23 cellular contexts compared by ENCODE assay signal in genomic region chr2:206253125-206253787, GRCh38. TPM values are rescaled to one million over a fixed set of nuclear protein-coding genes. Genes with fewer than 3 reads are reported as not detected.
DNase-seq lines count a peak whose midpoint lies in the region; FAIRE-seq and TF ChIP-seq lines count a peak whose summit lies in the region.
"Had no signal": no experiment of that assay in that cellular context is flagged by ENCODE, and none has a peak within 500 bp of the region (broad histone marks: within the 10 kb centered on the region; RNA-seq: fewer than 3 reads in every experiment).

No MANE protein-coding gene starts in this region.

- H3K4me3 ChIP-seq in H1 (ENCODE audit: extremely low read depth in 1 of 4, insufficient read depth in 2 of 4, low read depth in 3 of 4, low read length in 4 of 4) (no peak overlapping the region), neural progenitor cell (peak overlapping the region; percentile 10)
- H3K4me3 ChIP-seq: GM23248, HAP-1 had no signal

- H3K9me3 ChIP-seq in H1 (ENCODE audit: insufficient read depth in 2 of 2, low read depth in 1 of 2, low read length in 1 of 2) (no peaks in the 10 kb centered on the region), neural progenitor cell (ENCODE audit: low read depth) (no peaks in the 10 kb centered on the region)
- H3K9me3 ChIP-seq: BE2C had no signal

- no peak overlapping the region for H3K23ac ChIP-seq in H1 (ENCODE audit: insufficient read length)

- peak overlapping the region; percentile 23; the same call in 1 of the 2 replicates for H4K8ac ChIP-seq in H1 (ENCODE audit: extremely low read depth, insufficient read depth, low read length)

- H4K20me1 ChIP-seq in H1 (replicated peaks in 1 of 2; ENCODE audit: control insufficient read depth in 1 of 2, insufficient read depth in 2 of 2, low read length in 2 of 2) (peaks cover 0 to 5% of the 10 kb centered on the region in 2 experiments), neural progenitor cell (ENCODE audit: low read depth) (no peaks in the 10 kb centered on the region)

- FAIRE-seq in H1 (lab: Jason Lieb, UNC) = no peak
- FAIRE-seq: GM12891, GM18507, HTR-8/SVneo had no signal

- H3K56ac ChIP-seq in H1 (replicated peaks; ENCODE audit: insufficient read length, low read depth, low read length) = no peak overlapping the region

- no peak overlapping the region for H2BK120ac ChIP-seq in H1 (replicated peaks; ENCODE audit: low read depth, low read length)

- H2BK20ac ChIP-seq in H1 (ENCODE audit: low read length) = no peak overlapping the region

- no peaks in the 10 kb centered on the region for H3K79me1 ChIP-seq in H1 (ENCODE audit: low read depth, low read length)

- no peak overlapping the region for H3K27ac ChIP-seq in H1 (ENCODE audit: low read depth, low read length)
- no peak overlapping the region for H3K27ac ChIP-seq in neural progenitor cell
- H3K27ac ChIP-seq: GM23248 had no signal

- H4K91ac ChIP-seq in H1 (replicated peaks; ENCODE audit: insufficient read length, low read length) = no peak overlapping the region

- peaks cover 39% of the 10 kb centered on the region for H3F3A ChIP-seq in neural progenitor cell (ENCODE audit: low read depth)

- H3K36me3 Mint-ChIP-seq in IgD-negative memory B cell = no peaks in the 10 kb centered on the region
- peaks cover 2% of the 10 kb centered on the region for H3K36me3 Mint-ChIP-seq in neural progenitor cell
- no peaks in the 10 kb centered on the region for H3K36me3 Mint-ChIP-seq in activated T-helper 2 cell treated with anti-CD3 and anti-CD28 coated beads, Interferon-gamma antibody, Interleukin-2, Interleukin-4, amounts not matched to agents 10 μg/mL and 5 μg/mL and 100 μg/mL, durations not matched to agents 14 hours and 24 hours and 36 hours (ENCODE audit: low read depth)
- H3K36me3 Mint-ChIP-seq: CD4-positive, CD25-positive, alpha-beta regulatory T cell; CD8-positive, alpha-beta memory T cell had no signal

- H2BK12ac ChIP-seq in H1 (ENCODE audit: low read depth, low read length) = peak overlapping the region; percentile 78; the same call in 1 of the 2 replicates

- no peak overlapping the region for H3K14ac ChIP-seq in H1 (ENCODE audit: insufficient read length)

- peak overlapping the region; percentile 14 to 82 (median 25) for H3K27ac Mint-ChIP-seq in IgD-negative memory B cell
- no peak overlapping the region for H3K27ac Mint-ChIP-seq in neural progenitor cell
- no peak overlapping the region for H3K27ac Mint-ChIP-seq in activated T-helper 2 cell treated with anti-CD3 and anti-CD28 coated beads, Interferon-gamma antibody, Interleukin-2, Interleukin-4, amounts not matched to agents 10 μg/mL and 5 μg/mL and 100 μg/mL, durations not matched to agents 14 hours and 24 hours and 36 hours
- H3K27ac Mint-ChIP-seq: CD4-positive, CD25-positive, alpha-beta regulatory T cell; CD8-positive, alpha-beta memory T cell had no signal

- TF ChIP-seq POLR2A in H1 (IDR thresholded peaks at IDR 0.05; ENCODE audit: control extremely low read depth in 1 of 2, low read depth in 2 of 2, low read length in 2 of 2) = no peak

- H2BK5ac ChIP-seq in H1 (ENCODE audit: low read depth, low read length) = no peak overlapping the region

- H2BK15ac ChIP-seq in H1 (ENCODE audit: low read length) = no peak overlapping the region

- H3K27me3 ChIP-seq in H1 (replicated peaks in 1 of 4; ENCODE audit: control insufficient read depth in 3 of 4, extremely low read depth in 1 of 4, insufficient read depth in 3 of 4, low read length in 3 of 4) (peaks cover 52 to 84% (median 78%) of the 10 kb centered on the region in 4 experiments), neural progenitor cell (peaks cover 89% of the 10 kb centered on the region)
- H3K27me3 ChIP-seq: BE2C had no signal

- peaks cover 2% of the 10 kb centered on the region; the same call in 1 of the 2 replicates for H3K23me2 ChIP-seq in H1 (ENCODE audit: low read depth, low read length)

- no peak for TF ChIP-seq EP300 in H1 (IDR thresholded peaks at IDR 0.05; ENCODE audit: borderline replicate concordance in 1 of 2, low read depth in 2 of 2, low read length in 2 of 2)

- H3K9ac ChIP-seq in H1 (replicated peaks in 1 of 4; ENCODE audit: extremely low read depth in 1 of 4, low read depth in 3 of 4, low read length in 3 of 4) (no peak overlapping the region), neural progenitor cell (no peak overlapping the region)
- H3K9ac ChIP-seq: GM23248 had no signal

- POLR2A ChIA-PET in H1 (lab: Charles Lee; ENCODE audit: partially characterized antibody) = no interaction called here

- no peak overlapping the region for H4K5ac ChIP-seq in H1 (ENCODE audit: insufficient read length, low read depth, low read length)

- DNase-seq in H1 (ENCODE audit: low read depth in 1 of 2, low spot score in 2 of 2) (no peak), neural progenitor cell (ENCODE audit: low spot score) (peak; percentile 49), NCI-H69 (lab: John Stamatoyannopoulos, UW) (no peak), GDM1 (lab: John Stamatoyannopoulos, UW) (no peak), NCI-H226 (no peak)
- DNase-seq in activated T-helper 2 cell treated with anti-CD3 and anti-CD28 coated beads, Interferon-gamma antibody, Interleukin-2, Interleukin-4, amounts not matched to agents 10 μg/mL and 5 μg/mL and 100 μg/mL, durations not matched to agents 14 hours and 24 hours and 36 hours (ENCODE audit: low spot score) = no peak
- DNase-seq: BE2C; C1 segment of cervical spinal cord; CD4-positive, CD25-positive, alpha-beta regulatory T cell; CD8-positive, alpha-beta memory T cell; COR-L47; DMS 273 treated with DMSO at 0.1 percent for 48 hours; DMS53; DND-41; EL; GM23248; IMR-90; KBM-7 had no signal

- H2AK5ac ChIP-seq in H1 (ENCODE audit: low read depth, low read length) = no peak overlapping the region

- no peak for TF ChIP-seq CTCF in H1 (IDR thresholded peaks at IDR 0.05; ENCODE audit: control extremely low read depth in 1 of 3, insufficient read depth in 1 of 3, low read depth in 1 of 3, low read length in 3 of 3)
- TF ChIP-seq CTCF in neural progenitor cell (IDR thresholded peaks at IDR 0.05) = no peak

- WGBS in H1 (ENCODE audit: extremely low coverage in 1 of 2, insufficient coverage in 1 of 2, insufficient read length in 1 of 2, insufficient replicate concordance in 2 of 2, low coverage in 1 of 2, low lambda C conversion rate in 2 of 2, missing lambda C conversion rate in 1 of 2), 2 experiments = 41% methylated on average over 20 of the region's 20 CpGs; no CpG with 5 or more reads in 1 of the 2 experiments

- H3K4me3 Mint-ChIP-seq in IgD-negative memory B cell (peak overlapping the region in 1 of 4 donors; percentile 56), neural progenitor cell (no peak overlapping the region)
- no peak overlapping the region for H3K4me3 Mint-ChIP-seq in activated T-helper 2 cell treated with anti-CD3 and anti-CD28 coated beads, Interferon-gamma antibody, Interleukin-2, Interleukin-4, amounts not matched to agents 10 μg/mL and 5 μg/mL and 100 μg/mL, durations not matched to agents 14 hours and 24 hours and 36 hours (ENCODE audit: low read depth)
- H3K4me3 Mint-ChIP-seq: CD8-positive, alpha-beta memory T cell had no signal

- CTCF ChIA-PET in H1 (lab: Charles Lee; ENCODE audit: partially characterized antibody) = interaction anchor here (0.6 kb wide), 1 partner anchor 45 kb away, joined by 5 read pairs; no protein-coding TSS in a partner anchor

- H3K27me3 Mint-ChIP-seq in IgD-negative memory B cell (peaks cover 27% of the 10 kb centered on the region), neural progenitor cell (ENCODE audit: insufficient read depth, low read depth) (peaks cover 3% of the 10 kb centered on the region)
- H3K27me3 Mint-ChIP-seq in activated T-helper 2 cell treated with anti-CD3 and anti-CD28 coated beads, Interferon-gamma antibody, Interleukin-2, Interleukin-4, amounts not matched to agents 10 μg/mL and 5 μg/mL and 100 μg/mL, durations not matched to agents 14 hours and 24 hours and 36 hours (ENCODE audit: low read depth) = peaks cover 60% of the 10 kb centered on the region

- H3K4ac ChIP-seq in H1 (replicated peaks; ENCODE audit: insufficient read length, low read depth, low read length) = no peak overlapping the region

- H3K36me3 ChIP-seq in H1 (ENCODE audit: control insufficient read depth in 2 of 4, insufficient read depth in 4 of 4, low read length in 3 of 4) (no peaks in the 10 kb centered on the region), neural progenitor cell (no peaks in the 10 kb centered on the region)
- H3K36me3 ChIP-seq: HAP-1 had no signal

- peaks cover 0 to 2% (median 0%) of the 10 kb centered on the region in 3 donors for H3K9me3 Mint-ChIP-seq in IgD-negative memory B cell
- peaks cover 34% of the 10 kb centered on the region for H3K9me3 Mint-ChIP-seq in neural progenitor cell
- H3K9me3 Mint-ChIP-seq in activated T-helper 2 cell treated with anti-CD3 and anti-CD28 coated beads, Interferon-gamma antibody, Interleukin-2, Interleukin-4, amounts not matched to agents 10 μg/mL and 5 μg/mL and 100 μg/mL, durations not matched to agents 14 hours and 24 hours and 36 hours = no peaks in the 10 kb centered on the region

- H3K4me1 Mint-ChIP-seq in IgD-negative memory B cell (peaks cover 7 to 16% (median 7%) of the 10 kb centered on the region in 3 donors), neural progenitor cell (peaks cover 12% of the 10 kb centered on the region)
- peaks cover 5% of the 10 kb centered on the region for H3K4me1 Mint-ChIP-seq in activated T-helper 2 cell treated with anti-CD3 and anti-CD28 coated beads, Interferon-gamma antibody, Interleukin-2, Interleukin-4, amounts not matched to agents 10 μg/mL and 5 μg/mL and 100 μg/mL, durations not matched to agents 14 hours and 24 hours and 36 hours (ENCODE audit: low read depth)

- H2AFZ ChIP-seq in H1 (ENCODE audit: low read length) (no peak overlapping the region), neural progenitor cell (replicated peaks) (no peak overlapping the region)
- H2AFZ ChIP-seq: GM23248 had no signal

- intact Hi-C loops in activated T-helper 2 cell treated with anti-CD3 and anti-CD28 coated beads, Interferon-gamma antibody, Interleukin-2, Interleukin-4, amounts not matched to agents 10 μg/mL and 5 μg/mL and 100 μg/mL, durations not matched to agents 14 hours and 24 hours and 36 hours (cut with micrococcal nuclease) = no loop called here

- H3K18ac ChIP-seq in H1 (ENCODE audit: extremely low read depth, low read length) = no peak overlapping the region

- TF ChIP-seq RAD21 in H1 (IDR thresholded peaks at IDR 0.05 in 1 of 2, conservative IDR thresholded peaks at IDR 0.05 in 1 of 2; ENCODE audit: low read depth in 2 of 2, low read length in 2 of 2) = no peak

- peaks cover 0 to 12% (median 5%) of the 10 kb centered on the region in 4 experiments; a peak in 3 of 7 replicates for H3K4me1 ChIP-seq in H1 (replicated peaks in 1 of 4; ENCODE audit: control insufficient read depth in 3 of 4, insufficient read depth in 4 of 4, low read length in 3 of 4)
- H3K4me1 ChIP-seq in neural progenitor cell = peaks cover 15% of the 10 kb centered on the region
- H3K4me1 ChIP-seq: BE2C, HAP-1 had no signal

- H3K79me2 ChIP-seq in H1 (ENCODE audit: control insufficient read depth in 1 of 2, insufficient read depth in 2 of 2, low read length in 2 of 2) = no peaks in the 10 kb centered on the region
- no peaks in the 10 kb centered on the region for H3K79me2 ChIP-seq in neural progenitor cell (ENCODE audit: low read depth)

- peak overlapping the region in 1 of 2 experiments; percentile 4; a peak in 2 of 4 replicates for H3K4me2 ChIP-seq in H1 (ENCODE audit: insufficient read depth in 1 of 2, low read depth in 2 of 2, low read length in 2 of 2)
- peak overlapping the region; percentile 34 for H3K4me2 ChIP-seq in neural progenitor cell

RNA-seq across cellular contexts. Expression of gene ZDBF2, which starts 21.2 kb away (rescaled TPM):
- polyA plus RNA-seq in IgD-negative memory B cell (4.9 TPM), H1 (2011; rRNA removed) (0.99 and 1.5 TPM in 2 replicates)
- 15.3 and 17.2 TPM in 2 replicates for total RNA-seq in H1 (2021; fragmentation: NEBNext Ultra II Directional; extraction: Animal tissue kit (Norgen Biotek cat#: 25700))
- 1.9 TPM for polyA plus RNA-seq in H1 (2011; cell fraction: cytosol; rRNA removed)
- polyA plus RNA-seq in H1 (2011; cell fraction: nucleus; rRNA removed) = 4.0 TPM
- 2.1 to 4.6 TPM (median 3.8 TPM) in 4 replicates for polyA plus RNA-seq in H1 (2012, experiment 1 of 2)
- polyA plus RNA-seq in H1 (2012, experiment 2 of 2) = 0.17 TPM
- polyA plus RNA-seq in H1 (2013, experiment 1 of 2) = 7.0 TPM
- 6.1 TPM for polyA plus RNA-seq in H1 (2013, experiment 2 of 2)
- polyA minus RNA-seq in H1 (2011; rRNA and poly(A)+ RNA removed) = 16.4 and 25.0 TPM in 2 replicates
- polyA minus RNA-seq in H1 (2011; cell fraction: cytosol; rRNA and poly(A)+ RNA removed) = 6.5 TPM
- 22.6 TPM for polyA minus RNA-seq in H1 (2011; cell fraction: nucleus; rRNA and poly(A)+ RNA removed)
- total RNA-seq in neural progenitor cell (ENCODE audit: low replicate concordance) = 42.6 and 83.6 TPM in 2 replicates
- total RNA-seq in activated T-helper 2 cell treated with anti-CD3 and anti-CD28 coated beads, Interferon-gamma antibody, Interleukin-2, Interleukin-4, amounts not matched to agents 10 μg/mL and 5 μg/mL and 100 μg/mL, durations not matched to agents 14 hours and 24 hours and 36 hours = 10.8 TPM in 2 replicates

Comparison
In these comparisons a context has a peak if more than half of its experiments do, and no peak if none do; other contexts are left out.
1. H3K27ac Mint-ChIP-seq: peak in IgD-negative memory B cell (3 of 3); none in neural progenitor cell (single experiment) and activated T-helper 2 cell treated with anti-CD3 and anti-CD28 coated beads, Interferon-gamma antibody, Interleukin-2, Interleukin-4, amounts not matched to agents 10 μg/mL and 5 μg/mL and 100 μg/mL, durations not matched to agents 14 hours and 24 hours and 36 hours (single experiment).